Comparison of ENCODE assay signal across 22 cellular contexts in the genomic region with DNA sequence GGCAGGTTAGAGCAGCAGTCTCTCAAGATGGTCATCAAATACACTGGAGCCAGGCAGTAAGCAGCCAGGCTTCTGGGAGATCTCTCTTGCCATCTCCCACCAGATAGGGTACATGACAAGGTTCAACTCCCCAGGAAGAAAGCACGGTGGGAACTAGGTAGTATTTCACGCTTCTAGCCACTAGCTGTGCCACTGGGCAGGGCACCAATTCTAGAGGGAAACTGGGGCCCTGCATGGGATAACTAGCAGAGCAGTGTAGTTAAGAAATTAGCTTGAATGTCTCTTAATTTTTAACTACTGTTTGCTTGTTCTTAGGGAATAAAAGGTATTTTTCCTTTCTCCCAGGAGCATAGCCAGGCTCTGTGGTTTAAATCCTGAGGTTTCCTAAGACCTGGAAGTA.
"Had no signal": no experiment of that assay in that cellular context is flagged by ENCODE, and none has a peak within 500 bp of the region (broad histone marks: within the 10 kb centered on the region; RNA-seq: fewer than 3 reads in every experiment).

No MANE protein-coding gene starts in this region.

- H3K4me3 ChIP-seq: coronary artery, dorsolateral prefrontal cortex, gastrocnemius medialis, heart right ventricle, lung, prostate gland, tibial artery, upper lobe of left lung, vagina had no signal

- H3K36me3 ChIP-seq: gastrocnemius medialis, heart right ventricle, prostate gland, tibial artery, upper lobe of left lung, vagina had no signal

- H3K27me3 ChIP-seq: dorsolateral prefrontal cortex, gastrocnemius medialis, heart right ventricle, tibial artery, upper lobe of left lung, vagina had no signal

- H3K27ac ChIP-seq: coronary artery, gastrocnemius medialis, heart right ventricle, parathyroid adenoma, prostate gland, upper lobe of left lung, vagina had no signal

- H3K79me2 ChIP-seq: parathyroid adenoma had no signal

- FAIRE-seq: keratinocyte, small intestine had no signal

- H3K4me1 ChIP-seq: gastrocnemius medialis, heart right ventricle, parathyroid adenoma, prostate gland, upper lobe of left lung, vagina had no signal

- DNase-seq: dorsolateral prefrontal cortex; effector CD8-positive, alpha-beta T cell; gastrocnemius medialis; heart right ventricle; left cardiac atrium; left ventricle myocardium superior; mesenchymal stem cell; naive B cell; nephron progenitor cell; retina; small intestine; stimulated activated CD4-positive, alpha-beta T cell treated with anti-CD3 and anti-CD28 coated beads, Interleukin-12 subunit alpha, Interleukin-12 subunit beta, amount 100 ng/mL, for 4 hours; stimulated activated naive CD8-positive, alpha-beta T cell treated with anti-CD3 and anti-CD28 coated beads, Interleukin-15, Interleukin-2, amounts not matched to agents 100 U/mL and 50 U/mL, for 24 hours; tibial artery; upper lobe of left lung had no signal

- H3K9ac ChIP-seq: parathyroid adenoma had no signal

- H3K9me3 ChIP-seq: gastrocnemius medialis, prostate gland, tibial artery, upper lobe of left lung, vagina had no signal

- H2AFZ ChIP-seq: parathyroid adenoma had no signal

- ATAC-seq: esophagus mucosa; gastrocnemius medialis; left ventricle myocardium superior; stimulated activated naive CD8-positive, alpha-beta T cell treated with anti-CD3 and anti-CD28 coated beads, Interleukin-15, Interleukin-2, amounts not matched to agents 100 U/mL and 50 U/mL, for 24 hours had no signal
